Comparison of ENCODE assay signal across 8 cellular contexts in the genomic region with DNA sequence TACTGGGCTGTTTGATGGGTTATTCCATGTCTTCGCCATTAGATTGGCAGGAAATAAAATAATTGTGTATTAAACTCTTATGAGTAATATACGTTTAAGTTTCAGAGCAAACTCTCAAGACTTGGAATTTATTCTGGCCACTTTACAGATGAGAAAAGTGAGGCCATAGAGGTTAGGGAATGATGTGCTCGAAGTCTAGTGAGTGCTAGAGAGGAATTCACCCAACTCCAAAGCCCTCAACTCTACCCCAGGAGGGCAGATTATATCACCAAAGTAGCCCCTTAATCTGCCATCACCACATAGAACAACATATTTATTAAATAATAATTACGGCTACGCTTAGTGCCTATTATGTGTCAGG. TPM values are rescaled to one million over a fixed set of nuclear protein-coding genes. Genes with fewer than 3 reads are reported as not detected.
DNase-seq lines count a peak whose midpoint lies in the region; ATAC-seq, FAIRE-seq and TF ChIP-seq lines count a peak whose summit lies in the region.

No MANE protein-coding gene starts in this region.

- peaks cover 16% of the 10 kb centered on the region for H3K36me3 Mint-ChIP-seq in activated B cell treated with CpG ODN at 0.5 μM for 24 hours (ENCODE audit: low read depth)

- CTCF ChIA-PET in activated B cell treated with CpG ODN at 0.5 μM for 24 hours (lab: Charles Lee) = interaction anchor here (0.6 kb wide), 1 partner anchor 262 kb away, joined by 3 read pairs; no protein-coding TSS in a partner anchor

- H3K27ac ChIP-seq in right cardiac atrium (ENCODE audit: low read length) = peak overlapping the region; percentile 36

- H3K36me3 ChIP-seq in HAP-1 (replicated peaks) = peaks cover 2% of the 10 kb centered on the region
- peaks cover 9% of the 10 kb centered on the region for H3K36me3 ChIP-seq in skeletal muscle satellite cell (ENCODE audit: insufficient read depth, low read length)

- no peak for ATAC-seq in activated B cell treated with CpG ODN at 0.5 μM for 24 hours (ENCODE audit: low read depth)
- ATAC-seq in right cardiac atrium = no peak
- no peak for ATAC-seq in HG02623 (IDR thresholded peaks at IDR 0.05; ENCODE audit: unreplicated experiment)

- no peak for FAIRE-seq in H54 (lab: Jason Lieb, UNC)

- peaks cover 7% of the 10 kb centered on the region for H3K27me3 Mint-ChIP-seq in activated B cell treated with CpG ODN at 0.5 μM for 24 hours

- WGBS in right cardiac atrium = 63% methylated on average over 5 of the region's 5 CpGs

- H3K9me3 ChIP-seq in HAP-1 (no peaks in the 10 kb centered on the region), right cardiac atrium (ENCODE audit: control insufficient read depth, low read length) (no peaks in the 10 kb centered on the region), skeletal muscle satellite cell (replicated peaks; ENCODE audit: low read length) (no peaks in the 10 kb centered on the region)

- POLR2A ChIA-PET in activated B cell treated with CpG ODN at 0.5 μM for 24 hours (lab: Charles Lee) = interaction anchor here (0.9 to 1.1 kb wide), 2 partner anchors 125 to 153 kb away, joined by 4 read pairs; a partner anchor contains a TSS

- H3K27ac Mint-ChIP-seq in activated B cell treated with CpG ODN at 0.5 μM for 24 hours = peak overlapping the region; percentile 89

- in situ Hi-C loops in HAP-1 (cut with MboI; ENCODE audit: low sequenced_read_pairs) = no loop called here

- H3K4me2 ChIP-seq in skeletal muscle satellite cell (ENCODE audit: low read length) = peak overlapping the region; percentile 94

- H3K4me1 Mint-ChIP-seq in activated B cell treated with CpG ODN at 0.5 μM for 24 hours = peaks cover 34% of the 10 kb centered on the region

- peak overlapping the region; percentile 92 for H3K9ac ChIP-seq in skeletal muscle satellite cell (ENCODE audit: low read depth, low read length)

- no peaks in the 10 kb centered on the region; the same call in 1 of the 2 replicates for H3K27me3 ChIP-seq in HAP-1 (ENCODE audit: low read depth)
- no peaks in the 10 kb centered on the region for H3K27me3 ChIP-seq in right cardiac atrium (ENCODE audit: control insufficient read depth, insufficient read depth)
- peaks cover 6% of the 10 kb centered on the region for H3K27me3 ChIP-seq in skeletal muscle satellite cell (ENCODE audit: control insufficient read depth, insufficient read depth, low read length)

- peak overlapping the region; percentile 89 for H3K4me3 Mint-ChIP-seq in activated B cell treated with CpG ODN at 0.5 μM for 24 hours

- H3K9me3 Mint-ChIP-seq in activated B cell treated with CpG ODN at 0.5 μM for 24 hours = no peaks in the 10 kb centered on the region

- TF ChIP-seq POLR2A in H54 (IDR thresholded peaks at IDR 0.05; ENCODE audit: low read depth, low read length) = no peak

- TF ChIP-seq CTCF in activated B cell treated with CpG ODN at 0.5 μM for 24 hours (IDR thresholded peaks at IDR 0.05) = no peak

- H3K4me1 ChIP-seq in HAP-1 (peaks cover 7% of the 10 kb centered on the region), right cardiac atrium (ENCODE audit: control insufficient read depth, insufficient read depth, low read length) (peaks cover 2% of the 10 kb centered on the region), skeletal muscle satellite cell (ENCODE audit: control insufficient read depth, insufficient read depth, low read length) (peaks cover 9% of the 10 kb centered on the region)

- intact Hi-C loops in activated B cell treated with CpG ODN at 0.5 μM for 24 hours (cut with micrococcal nuclease) = loop anchor here (5.0 kb wide), 4 partner anchors 124 to 1296 kb away; a partner anchor contains a TSS
- intact Hi-C loops in right cardiac atrium (cut with DNase I) = no loop called here

- H3K4me3 ChIP-seq in HAP-1 = peak overlapping the region; percentile 93
- peak overlapping the region; percentile 89 for H3K4me3 ChIP-seq in right cardiac atrium (ENCODE audit: low read length)
- H3K4me3 ChIP-seq in skeletal muscle satellite cell (ENCODE audit: low read length) = peak overlapping the region; percentile 92

- DNase-seq in HAP-1 (ENCODE audit: low spot score in 2 of 2) (no peak), activated B cell treated with CpG ODN at 0.5 μM for 24 hours (no peak), right cardiac atrium (no peak), H54 (ENCODE audit: insufficient read length, low spot score) (no peak), NCI-H2029 treated with DMSO at 0.1 percent for 48 hours (lab: John Stamatoyannopoulos, UW) (no peak), inferior parietal cortex (ENCODE audit: extremely low spot score) (no peak)

RNA-seq across cellular contexts. Expression of a gene that starts 0.4 kb away (rescaled TPM):
- total RNA-seq in activated B cell treated with CpG ODN at 0.5 μM for 24 hours (21.7 TPM in 2 replicates), right cardiac atrium (10 to 100 TPM; 29.9 to 42.1 (median 38.7) TPM)
- 22.1 TPM for polyA plus RNA-seq in right cardiac atrium
- total RNA-seq in skeletal muscle satellite cell (2012; rRNA removed) = 26.0 and 26.1 TPM in 2 replicates

RNA-seq across cellular contexts. Expression of a gene that starts 22.4 kb away (rescaled TPM):
- total RNA-seq in activated B cell treated with CpG ODN at 0.5 μM for 24 hours = 0.18 and 0.71 TPM in 2 replicates
- total RNA-seq in right cardiac atrium = 10 to 100 TPM; 15.6 to 28.5 (median 15.8) TPM
- polyA plus RNA-seq in right cardiac atrium = 16.0 TPM
- total RNA-seq in skeletal muscle satellite cell (2012; rRNA removed) = 14.9 and 15.0 TPM in 2 replicates

RNA-seq across cellular contexts. Expression of a gene that starts 44.0 kb away (rescaled TPM):
- total RNA-seq in activated B cell treated with CpG ODN at 0.5 μM for 24 hours = not detected in 2 replicates
- total RNA-seq in right cardiac atrium = 1 to 10 TPM; 1.6 to 3.6 (median 2.7) TPM
- polyA plus RNA-seq in right cardiac atrium = 1.3 TPM
- total RNA-seq in skeletal muscle satellite cell (2012; rRNA removed) = under 0.01 and 0.22 TPM in 2 replicates
